In the genomic region with DNA sequence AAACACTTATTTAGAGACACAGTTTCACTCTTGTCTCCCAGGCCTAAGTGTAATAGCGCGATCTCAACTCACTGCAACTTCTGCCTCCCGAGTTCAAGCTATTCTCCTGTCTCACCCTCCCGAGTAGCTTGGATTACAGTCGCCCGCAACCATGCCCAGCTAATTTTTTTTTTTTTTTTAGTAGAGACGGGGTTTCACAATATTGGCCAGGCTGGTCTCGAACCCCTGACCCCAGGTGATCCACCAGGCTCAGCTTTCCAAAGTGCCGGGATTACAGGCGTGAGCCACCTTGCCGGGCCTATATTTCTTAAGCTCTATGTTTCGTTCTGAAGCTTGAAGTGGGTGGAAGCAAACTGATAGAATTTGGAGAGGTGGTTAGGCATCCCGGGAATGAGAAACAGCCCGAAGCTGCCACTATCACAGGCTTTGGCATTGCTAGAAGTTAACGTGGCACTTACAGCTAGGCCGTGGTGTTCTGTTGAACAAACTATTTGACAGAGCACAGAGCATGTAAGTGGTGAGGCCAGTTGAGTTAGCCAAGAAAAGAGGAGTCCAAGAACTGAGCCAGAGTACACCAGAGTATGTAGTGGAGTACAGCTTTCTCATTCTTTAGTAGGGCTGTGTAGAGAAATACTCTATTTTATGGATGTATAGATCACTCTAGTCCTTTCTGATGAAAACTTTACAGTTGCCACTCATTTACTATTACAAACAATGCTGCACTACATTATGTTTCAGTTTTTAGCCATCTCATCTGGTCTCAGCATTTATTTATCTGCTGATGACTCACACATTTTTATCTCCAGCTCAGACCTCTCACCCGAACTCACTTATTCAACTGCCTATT, we compare ENCODE assay signal across 8 cellular contexts.
DNase-seq lines count a peak whose midpoint lies in the region; ATAC-seq, FAIRE-seq and TF ChIP-seq lines count a peak whose summit lies in the region.

No MANE protein-coding gene starts in this region.

- no peak for TF ChIP-seq EP300 in GM12878 (IDR thresholded peaks at IDR 0.05; ENCODE audit: borderline replicate concordance in 1 of 2, control insufficient read depth in 1 of 2, low read depth in 2 of 2, low read length in 2 of 2)

- H2AFZ ChIP-seq in GM12878 (ENCODE audit: control insufficient read depth, low read depth, low read length), result no peak overlapping the region; the same call in 1 of the 2 replicates

- H3K4me1 ChIP-seq in GM12878 (ENCODE audit: control insufficient read depth, insufficient read depth, low read length), result peaks cover 12% of the 10 kb centered on the region
- peaks cover 0 to 32% (median 13%) of the 10 kb centered on the region in 4 donors for H3K4me1 ChIP-seq in liver (ENCODE audit: control insufficient read depth in 4 of 4, insufficient read depth in 4 of 4, low read length in 3 of 4)
- no peaks in the 10 kb centered on the region for H3K4me1 ChIP-seq in aorta (ENCODE audit: control insufficient read depth in 1 of 2, insufficient read depth in 2 of 2, low read length in 2 of 2)

- RAD21 ChIA-PET in GM12878 (lab: Charles Lee; ENCODE audit: unreplicated experiment), result interaction anchor here (0.9 to 2.8 kb wide), 13 partner anchors 15 to 94 kb away, joined by 3 to 17 read pairs (median 6); a partner anchor contains a TSS

- no peak for FAIRE-seq in GM12878 (lab: Jason Lieb, UNC)

- H3K9ac ChIP-seq in GM12878 (ENCODE audit: control insufficient read depth, insufficient read depth, low read length) (peak overlapping the region; percentile 73), liver (ENCODE audit: low read depth in 1 of 2, low read length in 2 of 2) (peak overlapping the region; percentile 10 to 95)

- intact Hi-C loops in GM12878 (cut with micrococcal nuclease; ENCODE audit: unreplicated experiment) (loop anchor here (10.0 kb wide), 1 partner anchor 1090 kb away; a partner anchor contains a TSS), aorta (cut with DNase I) (no loop called here), posterior cingulate gyrus (cut with DNase I) (no loop called here)

- DNase-seq in ACHN (peak; percentile 76), GM12878 (ENCODE audit: low read depth, low spot score) (no peak), aorta (no peak), posterior cingulate gyrus (no peak), nucleus accumbens (lab: John Stamatoyannopoulos, UW) (no peak), NCI-H146 treated with DMSO at 0.1 percent for 48 hours (lab: John Stamatoyannopoulos, UW; ENCODE audit: unreplicated experiment) (no peak)

- in situ Hi-C loops in ACHN (cut with HindIII; ENCODE audit: low pct_ligation_motif_present, low pct_unique_long_range_greater_than_20kb, low sequenced_read_pairs), result no loop called here
- in situ Hi-C loops in GM12878 (cut with MboI), result no loop called here

- BruUV-seq in GM12878 (replicated peaks; lab: Mats Ljungman, UMichigan), result no TSS peak

- H3K4me2 ChIP-seq in GM12878 (ENCODE audit: control insufficient read depth, insufficient read depth), result peak overlapping the region; percentile 84

- no peak for TF ChIP-seq POLR2A in GM12878 (IDR thresholded peaks at IDR 0.05; ENCODE audit: low read depth, low read length)

- POLR2A ChIA-PET in GM12878 (lab: Charles Lee), result interaction anchor here (0.6 to 2.3 kb wide), 16 partner anchors 9 to 248 kb away, joined by 3 to 12 read pairs (median 4); a partner anchor contains a TSS

- H3K27me3 ChIP-seq in GM12878 (replicated peaks in 1 of 2; ENCODE audit: control insufficient read depth in 2 of 2, insufficient read depth in 2 of 2, low read length in 1 of 2) (no peaks in the 10 kb centered on the region), liver (ENCODE audit: control insufficient read depth in 4 of 4, insufficient read depth in 4 of 4, low read length in 3 of 4) (no peaks in the 10 kb centered on the region), aorta (ENCODE audit: control insufficient read depth in 1 of 2, insufficient read depth in 2 of 2, low read length in 1 of 2) (peaks cover 0 to 5% of the 10 kb centered on the region in 2 donors)

- TF ChIP-seq CTCF in GM12878 (IDR thresholded peaks at IDR 0.05 in 2 of 3, conservative IDR thresholded peaks at IDR 0.05 in 1 of 3; ENCODE audit: control insufficient read depth in 2 of 3, extremely low read depth in 1 of 3, insufficient read depth in 1 of 3, low read depth in 3 of 3, low read length in 3 of 3), result no peak
- no peak for TF ChIP-seq CTCF in liver (IDR thresholded peaks at IDR 0.05; ENCODE audit: low read depth, low read length, missing input control)

- TF ChIP-seq RAD21 in GM12878 (IDR thresholded peaks at IDR 0.05; ENCODE audit: insufficient read depth, low read depth, low read length) (no peak), liver (IDR thresholded peaks at IDR 0.05) (no peak)

- CTCF ChIA-PET in GM12878 (lab: Yijun Ruan, JAX), result interaction anchor here (0.6 to 12.3 kb wide), 16 partner anchors 9 to 147 kb away, joined by 3 to 117 read pairs (median 6); a partner anchor contains a TSS

- H3K27ac ChIP-seq in KOPT-K1 (ENCODE audit: low read depth, low read length, poor library complexity, severe bottlenecking) (peak overlapping the region; percentile 99), GM12878 (ENCODE audit: control insufficient read depth, insufficient read depth) (peak overlapping the region; percentile 95), liver (ENCODE audit: low read depth in 1 of 2, low read length in 2 of 2) (peak overlapping the region; percentile 96 to 97), aorta (ENCODE audit: low read depth in 1 of 2, low read length in 2 of 2) (peak overlapping the region; percentile 36 to 98)

- H4K20me1 ChIP-seq in GM12878 (ENCODE audit: control insufficient read depth, insufficient read depth), result no peaks in the 10 kb centered on the region

- SMC1A ChIA-PET in GM12878 (lab: Charles Lee; ENCODE audit: uncharacterized antibody, unreplicated experiment), result interaction anchor here (0.7 to 4.4 kb wide), 14 partner anchors 13 to 98 kb away, joined by 3 to 27 read pairs (median 9); a partner anchor contains a TSS

- ATAC-seq in GM12878 (no peak), aorta (ENCODE audit: low FRiP score) (peak; percentile 31)

- 88% methylated on average over 17 of the region's 17 CpGs for WGBS in GM12878 (ENCODE audit: insufficient coverage, insufficient replicate concordance, low lambda C conversion rate, missing lambda C conversion rate)
- 87% methylated on average over 17 of the region's 17 CpGs for WGBS in liver
- WGBS in aorta, 2 donors, result 62 to 63% methylated on average over 17 of the region's 17 CpGs

- H3K36me3 ChIP-seq in KOPT-K1 (ENCODE audit: insufficient read depth, low read length) (no peaks in the 10 kb centered on the region), GM12878 (ENCODE audit: control insufficient read depth in 2 of 2, insufficient read depth in 2 of 2, low read length in 1 of 2) (no peaks in the 10 kb centered on the region), liver (ENCODE audit: control insufficient read depth in 4 of 4, insufficient read depth in 3 of 4, low read depth in 1 of 4, low read length in 3 of 4) (no peaks in the 10 kb centered on the region), aorta (ENCODE audit: control insufficient read depth in 1 of 2, insufficient read depth in 2 of 2, low read length in 1 of 2) (no peaks in the 10 kb centered on the region)

- H3K9me3 ChIP-seq in KOPT-K1 (ENCODE audit: insufficient read depth, low read length, poor library complexity, severe bottlenecking) (no peaks in the 10 kb centered on the region), GM12878 (replicated peaks; ENCODE audit: control insufficient read depth, insufficient read depth, low read length) (no peaks in the 10 kb centered on the region), liver (ENCODE audit: control insufficient read depth in 4 of 4, low read length in 3 of 4) (no peaks in the 10 kb centered on the region), aorta (ENCODE audit: control insufficient read depth, low read length) (no peaks in the 10 kb centered on the region)

- no peaks in the 10 kb centered on the region for H3K79me2 ChIP-seq in GM12878 (ENCODE audit: control insufficient read depth, insufficient read depth, low read length)

- H3K4me3 ChIP-seq in GM12878, result peak overlapping the region; percentile 47
- H3K4me3 ChIP-seq in liver (ENCODE audit: low read depth in 1 of 3, low read length in 3 of 3), result peak overlapping the region in 1 of 3 donors; percentile 64
- no peak overlapping the region for H3K4me3 ChIP-seq in aorta (ENCODE audit: low read length in 2 of 2)

TF ChIP-seq in GM12878, 131 proteins besides CTCF, POLR2A, EP300 and RAD21 (continues in another document):
- no peak for TF ChIP-seq STAT3 (IDR thresholded peaks at IDR 0.05; ENCODE audit: low read depth, low read length)
- no peak for TF ChIP-seq ZZZ3 (IDR thresholded peaks at IDR 0.05; ENCODE audit: control insufficient read depth, insufficient read length, low read depth)
- no peak for TF ChIP-seq ZBED1 (IDR thresholded peaks at IDR 0.05; ENCODE audit: borderline replicate concordance)

TF ChIP-seq in liver, 16 proteins besides CTCF, POLR2A, EP300 and RAD21 (continues in another document):
- TF ChIP-seq, protein P1, sequence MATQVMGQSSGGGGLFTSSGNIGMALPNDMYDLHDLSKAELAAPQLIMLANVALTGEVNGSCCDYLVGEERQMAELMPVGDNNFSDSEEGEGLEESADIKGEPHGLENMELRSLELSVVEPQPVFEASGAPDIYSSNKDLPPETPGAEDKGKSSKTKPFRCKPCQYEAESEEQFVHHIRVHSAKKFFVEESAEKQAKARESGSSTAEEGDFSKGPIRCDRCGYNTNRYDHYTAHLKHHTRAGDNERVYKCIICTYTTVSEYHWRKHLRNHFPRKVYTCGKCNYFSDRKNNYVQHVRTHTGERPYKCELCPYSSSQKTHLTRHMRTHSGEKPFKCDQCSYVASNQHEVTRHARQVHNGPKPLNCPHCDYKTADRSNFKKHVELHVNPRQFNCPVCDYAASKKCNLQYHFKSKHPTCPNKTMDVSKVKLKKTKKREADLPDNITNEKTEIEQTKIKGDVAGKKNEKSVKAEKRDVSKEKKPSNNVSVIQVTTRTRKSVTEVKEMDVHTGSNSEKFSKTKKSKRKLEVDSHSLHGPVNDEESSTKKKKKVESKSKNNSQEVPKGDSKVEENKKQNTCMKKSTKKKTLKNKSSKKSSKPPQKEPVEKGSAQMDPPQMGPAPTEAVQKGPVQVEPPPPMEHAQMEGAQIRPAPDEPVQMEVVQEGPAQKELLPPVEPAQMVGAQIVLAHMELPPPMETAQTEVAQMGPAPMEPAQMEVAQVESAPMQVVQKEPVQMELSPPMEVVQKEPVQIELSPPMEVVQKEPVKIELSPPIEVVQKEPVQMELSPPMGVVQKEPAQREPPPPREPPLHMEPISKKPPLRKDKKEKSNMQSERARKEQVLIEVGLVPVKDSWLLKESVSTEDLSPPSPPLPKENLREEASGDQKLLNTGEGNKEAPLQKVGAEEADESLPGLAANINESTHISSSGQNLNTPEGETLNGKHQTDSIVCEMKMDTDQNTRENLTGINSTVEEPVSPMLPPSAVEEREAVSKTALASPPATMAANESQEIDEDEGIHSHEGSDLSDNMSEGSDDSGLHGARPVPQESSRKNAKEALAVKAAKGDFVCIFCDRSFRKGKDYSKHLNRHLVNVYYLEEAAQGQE (IDR thresholded peaks at IDR 0.05), result no peak
- TF ChIP-seq GABPA (IDR thresholded peaks at IDR 0.05 in 1 of 2, conservative IDR thresholded peaks at IDR 0.05 in 1 of 2) (no peak), JUND (IDR thresholded peaks at IDR 0.05) (peak in 1 of 2 donors; percentile 78), HNF4G (IDR thresholded peaks at IDR 0.05) (no peak), TAF1 (conservative IDR thresholded peaks at IDR 0.05) (no peak)
